Comparison of ENCODE assay signal across 27 cellular contexts in the genomic region with DNA sequence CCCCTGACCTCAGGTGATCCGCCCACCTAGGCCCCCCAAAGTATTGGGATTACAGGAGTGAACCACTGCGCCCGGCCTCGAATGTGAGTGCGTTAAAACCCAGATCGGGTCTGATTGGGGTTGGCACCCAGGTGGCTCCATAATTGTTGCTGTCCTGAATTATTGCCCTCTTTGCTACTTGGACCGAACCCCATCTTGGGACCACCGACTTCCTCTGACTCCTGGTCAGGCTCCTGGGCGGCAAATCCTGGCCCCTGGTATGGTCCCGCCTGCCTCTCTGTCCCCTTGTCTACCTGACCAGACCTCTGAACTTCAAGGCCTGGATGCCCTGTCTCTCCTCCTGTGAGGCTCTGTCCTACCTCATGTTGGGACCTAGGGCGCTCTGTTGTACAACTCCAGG. TPM values are rescaled to one million over a fixed set of nuclear protein-coding genes. Genes with fewer than 3 reads are reported as not detected.
DNase-seq lines count a peak whose midpoint lies in the region; ATAC-seq, FAIRE-seq and TF ChIP-seq lines count a peak whose summit lies in the region.
"Had no signal": no experiment of that assay in that cellular context is flagged by ENCODE, and none has a peak within 500 bp of the region (broad histone marks: within the 10 kb centered on the region; RNA-seq: fewer than 3 reads in every experiment).

No MANE protein-coding gene starts in this region.

- H3K4me3 ChIP-seq in HepG2 (replicated peaks in 1 of 3; ENCODE audit: insufficient read depth in 1 of 3, low read depth in 2 of 3, low read length in 3 of 3) (no peak overlapping the region), right lobe of liver (no peak overlapping the region), H1 (ENCODE audit: extremely low read depth in 1 of 4, insufficient read depth in 2 of 4, low read depth in 3 of 4, low read length in 4 of 4) (no peak overlapping the region), aorta (ENCODE audit: low read length in 2 of 2) (no peak overlapping the region)
- H3K4me3 ChIP-seq: A549; BLaER1 treated with 17β-estradiol and CSF1 and Interleukin-3, amounts not matched to agents 10 nM and 100 nM; HAP-1 had no signal

- FAIRE-seq in HepG2 (lab: Jason Lieb, UNC), result no peak
- FAIRE-seq in H1 (lab: Jason Lieb, UNC), result no peak
- FAIRE-seq: A549, D721Med, GM12891, GM18507 had no signal

- BruUV-seq in HepG2 (replicated peaks; lab: Mats Ljungman, UMichigan), result no TSS peak

- H4K5ac ChIP-seq in H1 (ENCODE audit: insufficient read length, low read depth, low read length), result no peak overlapping the region

- peaks cover 6% of the 10 kb centered on the region for H3K27me3 Mint-ChIP-seq in nephron (ENCODE audit: low read depth)
- H3K27me3 Mint-ChIP-seq: CD4-positive, alpha-beta T cell had no signal

- H3K9ac ChIP-seq in HepG2 (ENCODE audit: insufficient read depth, low read depth, low read length) (no peak overlapping the region), H1 (replicated peaks in 1 of 4; ENCODE audit: extremely low read depth in 1 of 4, low read depth in 3 of 4, low read length in 3 of 4) (no peak overlapping the region)
- H3K9ac ChIP-seq: BLaER1 treated with 17β-estradiol and CSF1 and Interleukin-3, amounts not matched to agents 10 nM and 100 nM had no signal

- CTCF ChIA-PET in HepG2 (lab: Yijun Ruan, JAX; ENCODE audit: low intra/inter-chr PET ratio, low total read pairs), result no interaction called here
- CTCF ChIA-PET in H1 (lab: Charles Lee; ENCODE audit: partially characterized antibody), result interaction anchor here (1.2 to 4.0 kb wide), 4 partner anchors 10 to 55 kb away, joined by 4 to 23 read pairs (median 6); no protein-coding TSS in a partner anchor

- H3K4ac ChIP-seq in H1 (replicated peaks; ENCODE audit: insufficient read length, low read depth, low read length), result no peak overlapping the region

- TF ChIP-seq CTCF in HepG2 (CRISPR knock-in tag; IDR thresholded peaks at IDR 0.05), result no peak
- TF ChIP-seq CTCF in right lobe of liver (IDR thresholded peaks at IDR 0.05), result no peak
- TF ChIP-seq CTCF in H1 (IDR thresholded peaks at IDR 0.05; ENCODE audit: control extremely low read depth in 1 of 3, insufficient read depth in 1 of 3, low read depth in 1 of 3, low read length in 3 of 3), result no peak
- no peak for TF ChIP-seq CTCF in nephron (IDR thresholded peaks at IDR 0.05; ENCODE audit: unreplicated experiment in 3 of 3)

- no peak; the same call in 2 of the 3 replicates for ATAC-seq in HepG2
- no peak for ATAC-seq in right lobe of liver
- ATAC-seq in aorta (ENCODE audit: low FRiP score), result no peak
- ATAC-seq: A549 had no signal

- H3K36me3 ChIP-seq in HepG2 (replicated peaks in 1 of 2; ENCODE audit: control insufficient read depth in 1 of 2, insufficient read depth in 2 of 2, low read length in 2 of 2), result no peaks in the 10 kb centered on the region
- H3K36me3 ChIP-seq in right lobe of liver, result no peaks in the 10 kb centered on the region
- H3K36me3 ChIP-seq in H1 (ENCODE audit: control insufficient read depth in 2 of 4, insufficient read depth in 4 of 4, low read length in 3 of 4), result peaks cover 11 to 58% (median 21%) of the 10 kb centered on the region in 4 experiments
- H3K36me3 ChIP-seq in aorta (ENCODE audit: control insufficient read depth in 1 of 2, insufficient read depth in 2 of 2, low read length in 1 of 2), result no peaks in the 10 kb centered on the region
- H3K36me3 ChIP-seq: BE2C; BLaER1 treated with 17β-estradiol and CSF1 and Interleukin-3, amounts not matched to agents 10 nM and 100 nM; HAP-1 had no signal

- H3K36me3 Mint-ChIP-seq in nephron (ENCODE audit: low read depth), result peaks cover 3% of the 10 kb centered on the region
- H3K36me3 Mint-ChIP-seq: CD14-positive monocyte; CD8-positive, alpha-beta memory T cell had no signal

- H4K8ac ChIP-seq in H1 (ENCODE audit: extremely low read depth, insufficient read depth, low read length), result no peak overlapping the region

- DNase-seq in HepG2 (ENCODE audit: low spot score) (no peak), right lobe of liver (no peak), H1 (ENCODE audit: low read depth in 1 of 2, low spot score in 2 of 2) (no peak), aorta (no peak), NK-92 (lab: John Stamatoyannopoulos, UW; ENCODE audit: unreplicated experiment) (no peak), HCEC 1CT (no peak)
- DNase-seq: 8988T; ACHN; AML-193; BE2C; CD4-positive, alpha-beta T cell; CD8-positive, alpha-beta memory T cell; DMS 273 treated with DMSO at 0.1 percent for 48 hours; DMS53; DMS79 treated with DMSO at 0.1 percent for 48 hours; GF-D8 had no signal

- H4K20me1 ChIP-seq in HepG2 (ENCODE audit: insufficient read depth, low read length) (no peaks in the 10 kb centered on the region), H1 (replicated peaks in 1 of 2; ENCODE audit: control insufficient read depth in 1 of 2, insufficient read depth in 2 of 2, low read length in 2 of 2) (peaks cover 0 to 7% of the 10 kb centered on the region in 2 experiments)
- H4K20me1 ChIP-seq: BLaER1 treated with 17β-estradiol and CSF1 and Interleukin-3, amounts not matched to agents 10 nM and 100 nM had no signal

- H3K56ac ChIP-seq in H1 (replicated peaks; ENCODE audit: insufficient read length, low read depth, low read length), result no peak overlapping the region

- TF ChIP-seq RAD21 in HepG2 (CRISPR knock-in tag; IDR thresholded peaks at IDR 0.05) (no peak), H1 (IDR thresholded peaks at IDR 0.05 in 1 of 2, conservative IDR thresholded peaks at IDR 0.05 in 1 of 2; ENCODE audit: low read depth in 2 of 2, low read length in 2 of 2) (no peak)

- intact Hi-C loops in HepG2 (cut with micrococcal nuclease; ENCODE audit: unreplicated experiment) (no loop called here), right lobe of liver (cut with DNase I) (no loop called here), aorta (cut with DNase I) (no loop called here)

- no peak overlapping the region for H4K91ac ChIP-seq in H1 (replicated peaks; ENCODE audit: insufficient read length, low read length)

- H3K9me3 Mint-ChIP-seq in nephron, result no peaks in the 10 kb centered on the region
- H3K9me3 Mint-ChIP-seq: CD14-positive monocyte; CD4-positive, alpha-beta T cell; CD8-positive, alpha-beta memory T cell had no signal

- H3K27ac ChIP-seq in HepG2 (ENCODE audit: extremely low read length, insufficient read depth, low read length) (no peak overlapping the region), right lobe of liver (no peak overlapping the region), H1 (ENCODE audit: low read depth, low read length) (no peak overlapping the region), aorta (ENCODE audit: low read depth in 1 of 2, low read length in 2 of 2) (no peak overlapping the region)
- H3K27ac ChIP-seq: BLaER1 treated with 17β-estradiol and CSF1 and Interleukin-3, amounts not matched to agents 10 nM and 100 nM had no signal

- no peaks in the 10 kb centered on the region; the same call in 1 of the 2 replicates for H3K79me1 ChIP-seq in H1 (ENCODE audit: low read depth, low read length)

- H3K23me2 ChIP-seq in H1 (ENCODE audit: low read depth, low read length), result no peaks in the 10 kb centered on the region

- H3K4me2 ChIP-seq in HepG2 (ENCODE audit: low read depth, low read length) (peak overlapping the region; percentile 74; the same call in 1 of the 2 replicates), H1 (ENCODE audit: insufficient read depth in 1 of 2, low read depth in 2 of 2, low read length in 2 of 2) (no peak overlapping the region)
- H3K4me2 ChIP-seq: A549; BLaER1 treated with 17β-estradiol and CSF1 and Interleukin-3, amounts not matched to agents 10 nM and 100 nM had no signal

- TF ChIP-seq POLR2A in HepG2 (IDR thresholded peaks at IDR 0.05; ENCODE audit: insufficient read depth in 1 of 2, low read depth in 2 of 2, low read length in 2 of 2) (no peak), right lobe of liver (IDR thresholded peaks at IDR 0.05) (no peak), H1 (IDR thresholded peaks at IDR 0.05; ENCODE audit: control extremely low read depth in 1 of 2, low read depth in 2 of 2, low read length in 2 of 2) (no peak)

- H2BK15ac ChIP-seq in H1 (ENCODE audit: low read length), result no peak overlapping the region

- H2BK5ac ChIP-seq in H1 (ENCODE audit: low read depth, low read length), result peak overlapping the region; percentile 44; the same call in 1 of the 2 replicates

- H3K14ac ChIP-seq in H1 (ENCODE audit: insufficient read length), result no peak overlapping the region

- no peak overlapping the region for H2BK20ac ChIP-seq in H1 (ENCODE audit: low read length)

- H2AFZ ChIP-seq in HepG2 (ENCODE audit: low read length) (no peak overlapping the region), H1 (ENCODE audit: low read length) (no peak overlapping the region)

- TF ChIP-seq EP300 in HepG2 (IDR thresholded peaks at IDR 0.05; ENCODE audit: low read depth in 2 of 2, low read length in 2 of 2) (no peak), HepG2 (CRISPR knock-in tag; IDR thresholded peaks at IDR 0.05; ENCODE audit: borderline replicate concordance) (no peak), H1 (IDR thresholded peaks at IDR 0.05; ENCODE audit: borderline replicate concordance in 1 of 2, low read depth in 2 of 2, low read length in 2 of 2) (no peak)

- no peak overlapping the region for H3K4me3 Mint-ChIP-seq in nephron
- H3K4me3 Mint-ChIP-seq: CD14-positive monocyte; CD4-positive, alpha-beta T cell; CD8-positive, alpha-beta memory T cell had no signal

- no peak overlapping the region for H2AK5ac ChIP-seq in H1 (ENCODE audit: low read depth, low read length)

- H3K27me3 ChIP-seq in HepG2 (ENCODE audit: control insufficient read depth in 1 of 2, insufficient read depth in 2 of 2, low read length in 2 of 2), result no peaks in the 10 kb centered on the region
- H3K27me3 ChIP-seq in right lobe of liver, result no peaks in the 10 kb centered on the region
- no peaks in the 10 kb centered on the region for H3K27me3 ChIP-seq in H1 (replicated peaks in 1 of 4; ENCODE audit: control insufficient read depth in 3 of 4, extremely low read depth in 1 of 4, insufficient read depth in 3 of 4, low read length in 3 of 4)
- no peaks in the 10 kb centered on the region for H3K27me3 ChIP-seq in aorta (ENCODE audit: control insufficient read depth in 1 of 2, insufficient read depth in 2 of 2, low read length in 1 of 2)
- H3K27me3 ChIP-seq: BE2C; BLaER1 treated with 17β-estradiol and CSF1 and Interleukin-3, amounts not matched to agents 10 nM and 100 nM had no signal

- POLR2A ChIA-PET in HepG2 (lab: Yijun Ruan, JAX), result interaction anchor here (0.6 kb wide), 1 partner anchor 10 kb away, joined by 3 read pairs; no protein-coding TSS in a partner anchor
- POLR2A ChIA-PET in H1 (lab: Charles Lee; ENCODE audit: partially characterized antibody), result interaction anchor here (1.0 to 11.7 kb wide), 11 partner anchors 9 to 67 kb away, joined by 3 to 98 read pairs (median 4); no protein-coding TSS in a partner anchor

- H2BK120ac ChIP-seq in H1 (replicated peaks; ENCODE audit: low read depth, low read length), result no peak overlapping the region

- no peak overlapping the region for H3K23ac ChIP-seq in H1 (ENCODE audit: insufficient read length)

- H3K4me1 Mint-ChIP-seq in nephron, result peaks cover 26% of the 10 kb centered on the region
- H3K4me1 Mint-ChIP-seq: CD8-positive, alpha-beta memory T cell had no signal

- H3K9me3 ChIP-seq in HepG2 (ENCODE audit: low read length), result no peaks in the 10 kb centered on the region
- no peaks in the 10 kb centered on the region for H3K9me3 ChIP-seq in right lobe of liver
- H3K9me3 ChIP-seq in H1 (ENCODE audit: insufficient read depth in 2 of 2, low read depth in 1 of 2, low read length in 1 of 2), result no peaks in the 10 kb centered on the region
- no peaks in the 10 kb centered on the region for H3K9me3 ChIP-seq in aorta (ENCODE audit: control insufficient read depth, low read length)
- H3K9me3 ChIP-seq: A549; BE2C; BLaER1 treated with 17β-estradiol and CSF1 and Interleukin-3, amounts not matched to agents 10 nM and 100 nM; HAP-1 had no signal

- H3K79me2 ChIP-seq in HepG2 (ENCODE audit: insufficient read depth, low read length) (no peaks in the 10 kb centered on the region), H1 (ENCODE audit: control insufficient read depth in 1 of 2, insufficient read depth in 2 of 2, low read length in 2 of 2) (no peaks in the 10 kb centered on the region)

- WGBS in HepG2 (ENCODE audit: low lambda C conversion rate), result 84% methylated on average over 10 of the region's 11 CpGs
- WGBS in right lobe of liver (ENCODE audit: insufficient coverage, low coverage, low lambda C conversion rate, missing lambda C conversion rate), result 20% methylated on average over 2 of the region's 11 CpGs
- WGBS in H1 (ENCODE audit: extremely low coverage in 1 of 2, insufficient coverage in 1 of 2, insufficient read length in 1 of 2, insufficient replicate concordance in 2 of 2, low coverage in 1 of 2, low lambda C conversion rate in 2 of 2, missing lambda C conversion rate in 1 of 2), 2 experiments, result 85% methylated on average over 11 of the region's 11 CpGs; no CpG with 5 or more reads in 1 of the 2 experiments
- 88% methylated on average over 11 of the region's 11 CpGs for WGBS in aorta, 2 donors

- in situ Hi-C loops in HepG2 (cut with HindIII; ENCODE audit: extremely low pct_ligation_motif_present, low pct_unique_long_range_greater_than_20kb), result no loop called here

- peak overlapping the region in 2 of 3 experiments; percentile 76 to 85 for H3K27ac Mint-ChIP-seq in nephron
- H3K27ac Mint-ChIP-seq: CD14-positive monocyte; CD4-positive, alpha-beta T cell; CD8-positive, alpha-beta memory T cell had no signal

- peak overlapping the region; percentile 48; the same call in 1 of the 2 replicates for H3K18ac ChIP-seq in H1 (ENCODE audit: extremely low read depth, low read length)

- H2BK12ac ChIP-seq in H1 (ENCODE audit: low read depth, low read length), result no peak overlapping the region

- peaks cover 45% of the 10 kb centered on the region for H3K4me1 ChIP-seq in HepG2 (ENCODE audit: insufficient read depth, low read length)
- no peaks in the 10 kb centered on the region for H3K4me1 ChIP-seq in right lobe of liver
- peaks cover 3 to 13% (median 8%) of the 10 kb centered on the region in 4 experiments; a peak in 5 of 7 replicates for H3K4me1 ChIP-seq in H1 (replicated peaks in 1 of 4; ENCODE audit: control insufficient read depth in 3 of 4, insufficient read depth in 4 of 4, low read length in 3 of 4)
- H3K4me1 ChIP-seq in aorta (ENCODE audit: control insufficient read depth in 1 of 2, insufficient read depth in 2 of 2, low read length in 2 of 2), result no peaks in the 10 kb centered on the region
- H3K4me1 ChIP-seq: BE2C; BLaER1 treated with 17β-estradiol and CSF1 and Interleukin-3, amounts not matched to agents 10 nM and 100 nM; HAP-1 had no signal

RNA-seq across cellular contexts. Expression of a gene that starts 32.8 kb away (rescaled TPM):
- total RNA-seq in HepG2 (2016; rRNA removed; fragmentation: Illumina TruSeq; extraction: Trizol) (not detected in 2 replicates), right lobe of liver (under 1 TPM in 1 of 6 experiments, not detected in 5; 0.04 TPM), aorta (under 1 TPM; 0.68 to 0.84 TPM)
- total RNA-seq in HepG2 (2016; cell fraction: cytosol; rRNA removed; fragmentation: Illumina TruSeq; extraction: Trizol; ENCODE audit: low read depth), result not detected in 2 replicates
- total RNA-seq in HepG2 (2016; cell fraction: insoluble cytoplasmic fraction; rRNA removed; fragmentation: Illumina TruSeq; extraction: Trizol), result not detected in 2 replicates
- not detected in 2 replicates for total RNA-seq in HepG2 (2016; cell fraction: membrane; rRNA removed; fragmentation: Illumina TruSeq; extraction: Trizol)
- total RNA-seq in HepG2 (2016; cell fraction: nucleus; rRNA removed; fragmentation: Illumina TruSeq; extraction: Trizol), result not detected in 2 replicates
- polyA plus RNA-seq in HepG2 (2011; rRNA removed) (not detected in 2 replicates), H1 (2011; rRNA removed) (20.8 and 35.3 TPM in 2 replicates), aorta (under 1 TPM in 1 of 2 donors, not detected in 1; 0.10 TPM)
- not detected in 2 replicates for polyA plus RNA-seq in HepG2 (2011; cell fraction: cytosol; rRNA removed)
- 0.03 TPM in 1 of 2 replicates, not detected in the other for polyA plus RNA-seq in HepG2 (2011; cell fraction: nucleus; rRNA removed)
- polyA plus RNA-seq in HepG2 (2012), result not detected in 2 replicates
- not detected in 2 replicates for polyA plus RNA-seq in HepG2 (2016; cell fraction: cytosol; fragmentation: Illumina TruSeq; extraction: Trizol; ENCODE audit: low read depth)
- polyA plus RNA-seq in HepG2 (2016; cell fraction: insoluble cytoplasmic fraction; fragmentation: Illumina TruSeq; extraction: Trizol; ENCODE audit: low read depth), result not detected in 2 replicates
- not detected in 2 replicates for polyA plus RNA-seq in HepG2 (2016; cell fraction: membrane; fragmentation: Illumina TruSeq; extraction: Trizol; ENCODE audit: low read depth)
- polyA plus RNA-seq in HepG2 (2016; cell fraction: nucleus; fragmentation: Illumina TruSeq; extraction: Trizol; ENCODE audit: insufficient read depth, low read depth), result not detected in 2 replicates
- polyA minus RNA-seq in HepG2 (2011; rRNA and poly(A)+ RNA removed; ENCODE audit: low replicate concordance), result not detected in 2 replicates
- polyA minus RNA-seq in HepG2 (2011; cell fraction: cytosol; rRNA and poly(A)+ RNA removed), result not detected in 2 replicates
- polyA minus RNA-seq in HepG2 (2011; cell fraction: nucleus; rRNA and poly(A)+ RNA removed), result not detected in 2 replicates
- total RNA-seq in H1 (2021; fragmentation: NEBNext Ultra II Directional; extraction: Animal tissue kit (Norgen Biotek cat#: 25700)), result 425 and 441 TPM in 2 replicates
- polyA plus RNA-seq in H1 (2011; cell fraction: cytosol; rRNA removed), result 102 TPM
- polyA plus RNA-seq in H1 (2011; cell fraction: nucleus; rRNA removed), result 28.5 TPM
- polyA plus RNA-seq in H1 (2012, experiment 1 of 2), result 165 to 378 TPM (median 196 TPM) in 4 replicates
- 19.6 TPM for polyA plus RNA-seq in H1 (2012, experiment 2 of 2)
- 521 TPM for polyA plus RNA-seq in H1 (2013, experiment 1 of 2)
- polyA plus RNA-seq in H1 (2013, experiment 2 of 2), result 516 TPM
- 32.9 and 39.8 TPM in 2 replicates for polyA minus RNA-seq in H1 (2011; rRNA and poly(A)+ RNA removed)
- 55.6 TPM for polyA minus RNA-seq in H1 (2011; cell fraction: cytosol; rRNA and poly(A)+ RNA removed)
- 94.0 TPM for polyA minus RNA-seq in H1 (2011; cell fraction: nucleus; rRNA and poly(A)+ RNA removed)
- total RNA-seq: CD8-positive, alpha-beta memory T cell; Daoy; G401; H4 had no signal
- polyA plus RNA-seq: A549; CD8-positive, alpha-beta memory T cell had no signal

Comparison
In these comparisons a context has a peak if more than half of its experiments do, and no peak if none do; other contexts are left out.
1. RNA of a gene that starts 32.8 kb away (total RNA-seq): 425 to 441 TPM in H1; 0.68 to 0.84 TPM in aorta, 0.04 TPM in right lobe of liver and not detected in HepG2; every median in the first group is over 100 times any median in the second.